Comparison of ENCODE assay signal across 20 cellular contexts in the genomic region with DNA sequence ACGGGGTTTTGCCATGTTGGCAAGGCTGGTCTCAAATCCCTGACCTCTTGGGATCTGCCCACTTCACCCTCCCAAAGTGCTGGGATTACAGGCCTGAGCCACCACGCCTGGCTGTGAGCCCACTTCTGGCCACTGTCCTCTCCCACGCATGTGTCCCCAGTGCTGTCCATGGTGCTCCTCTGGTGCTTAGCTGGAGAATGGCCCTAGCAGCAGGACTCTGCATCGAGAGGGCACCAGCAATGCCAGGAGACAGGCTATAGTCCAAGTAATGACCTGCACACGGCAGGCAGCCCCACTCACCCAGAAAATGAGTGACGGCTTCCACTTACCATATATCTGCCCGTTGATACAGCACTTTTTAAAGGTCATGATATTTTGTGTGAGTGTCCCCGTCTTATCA.
DNase-seq lines count a peak whose midpoint lies in the region; ATAC-seq, FAIRE-seq and TF ChIP-seq lines count a peak whose summit lies in the region.
"Had no signal": no experiment of that assay in that cellular context is flagged by ENCODE, and none has a peak within 500 bp of the region (broad histone marks: within the 10 kb centered on the region; RNA-seq: fewer than 3 reads in every experiment).

No MANE protein-coding gene starts in this region.

- H3K18ac ChIP-seq in mesenchymal stem cell (ENCODE audit: low read depth in 1 of 2, low read length in 2 of 2): no peak overlapping the region

- H3K4me2 ChIP-seq in HepG2 (ENCODE audit: low read depth, low read length) (no peak overlapping the region), mesenchymal stem cell (ENCODE audit: low read length, poor library complexity, severe bottlenecking) (no peak overlapping the region)

- no peak overlapping the region for H4K8ac ChIP-seq in mesenchymal stem cell (ENCODE audit: low read length)

- H2BK12ac ChIP-seq in mesenchymal stem cell (ENCODE audit: low read length in 2 of 2): no peak overlapping the region

- no peaks in the 10 kb centered on the region for H4K20me1 ChIP-seq in HepG2 (ENCODE audit: insufficient read depth, low read length)

- H2BK5ac ChIP-seq in mesenchymal stem cell (ENCODE audit: low read depth, low read length, poor library complexity, severe bottlenecking): no peak overlapping the region

- 92% methylated on average over 6 of the region's 8 CpGs for WGBS in HepG2 (ENCODE audit: low lambda C conversion rate)
- 88% methylated on average over 4 of the region's 8 CpGs for WGBS in right lobe of liver (ENCODE audit: insufficient coverage, low coverage, low lambda C conversion rate, missing lambda C conversion rate)
- WGBS in mesenchymal stem cell: 98% methylated on average over 6 of the region's 8 CpGs

- H3K9me3 ChIP-seq in HepG2 (ENCODE audit: low read length) (no peaks in the 10 kb centered on the region), right lobe of liver (no peaks in the 10 kb centered on the region), mesenchymal stem cell (ENCODE audit: control insufficient read depth, low read length) (no peaks in the 10 kb centered on the region)
- H3K9me3 ChIP-seq: SJSA1 had no signal

- no peak for ATAC-seq in HepG2
- ATAC-seq in right lobe of liver: no peak
- peak; percentile 81 for ATAC-seq in left ventricle myocardium superior
- ATAC-seq: Panc1 had no signal

- H3K4me1 ChIP-seq in HepG2 (ENCODE audit: insufficient read depth, low read length) (peaks cover 6% of the 10 kb centered on the region; the same call in 1 of the 2 replicates), right lobe of liver (peaks cover 0 to 19% (median 0%) of the 10 kb centered on the region in 4 donors), mesenchymal stem cell (ENCODE audit: control insufficient read depth, insufficient read depth, low read depth, low read length) (peaks cover 2% of the 10 kb centered on the region)
- H3K4me1 ChIP-seq: SJSA1 had no signal

- no TSS peak for BruUV-seq in HepG2 (replicated peaks; lab: Mats Ljungman, UMichigan)

- no peak for TF ChIP-seq RAD21 in HepG2 (CRISPR knock-in tag; IDR thresholded peaks at IDR 0.05)

- H2AFZ ChIP-seq in HepG2 (ENCODE audit: low read length) (no peak overlapping the region), mesenchymal stem cell (ENCODE audit: low read depth, low read length) (no peak overlapping the region)

- intact Hi-C loops in HepG2 (cut with micrococcal nuclease; ENCODE audit: unreplicated experiment) (no loop called here), right lobe of liver (cut with DNase I) (no loop called here), left ventricle myocardium superior (cut with micrococcal nuclease) (no loop called here)

- no peak overlapping the region for H3K23ac ChIP-seq in mesenchymal stem cell (ENCODE audit: low read length in 2 of 2)

- H3K9ac ChIP-seq in HepG2 (ENCODE audit: insufficient read depth, low read depth, low read length) (no peak overlapping the region), mesenchymal stem cell (ENCODE audit: low read length) (no peak overlapping the region)

- no peak overlapping the region for H2AK5ac ChIP-seq in mesenchymal stem cell (ENCODE audit: low read length, severe bottlenecking)

- TF ChIP-seq EP300 in HepG2 (IDR thresholded peaks at IDR 0.05; ENCODE audit: low read depth in 2 of 2, low read length in 2 of 2) (no peak), HepG2 (CRISPR knock-in tag; IDR thresholded peaks at IDR 0.05; ENCODE audit: borderline replicate concordance) (no peak)

- H3K79me2 ChIP-seq in HepG2 (ENCODE audit: insufficient read depth, low read length): no peaks in the 10 kb centered on the region

- FAIRE-seq in HepG2 (lab: Jason Lieb, UNC): no peak

- TF ChIP-seq POLR2A in HepG2 (IDR thresholded peaks at IDR 0.05; ENCODE audit: insufficient read depth in 1 of 2, low read depth in 2 of 2, low read length in 2 of 2) (no peak), right lobe of liver (IDR thresholded peaks at IDR 0.05) (no peak)

- H2BK15ac ChIP-seq in mesenchymal stem cell (ENCODE audit: low read depth, poor library complexity, severe bottlenecking): no peak overlapping the region

- POLR2A ChIA-PET in HepG2 (lab: Yijun Ruan, JAX): no interaction called here

- H3K79me1 ChIP-seq in mesenchymal stem cell (replicated peaks; ENCODE audit: low read length, poor library complexity, severe bottlenecking): peaks cover 18% of the 10 kb centered on the region

- no peak overlapping the region for H3K14ac ChIP-seq in mesenchymal stem cell (ENCODE audit: low read length in 2 of 2)

- H3K27me3 ChIP-seq in HepG2 (ENCODE audit: control insufficient read depth in 1 of 2, insufficient read depth in 2 of 2, low read length in 2 of 2) (no peaks in the 10 kb centered on the region), right lobe of liver (no peaks in the 10 kb centered on the region), mesenchymal stem cell (ENCODE audit: control insufficient read depth in 1 of 2, insufficient read depth in 1 of 2, low read length in 2 of 2) (no peaks in the 10 kb centered on the region)
- H3K27me3 ChIP-seq: SJSA1 had no signal

- no peak overlapping the region for H3K27ac ChIP-seq in HepG2 (ENCODE audit: extremely low read length, insufficient read depth, low read length)
- H3K27ac ChIP-seq in right lobe of liver: no peak overlapping the region
- no peak overlapping the region for H3K27ac ChIP-seq in mesenchymal stem cell (ENCODE audit: low read length, poor library complexity, severe bottlenecking)
- H3K27ac ChIP-seq: SJSA1 had no signal

- TF ChIP-seq CTCF in HepG2 (CRISPR knock-in tag; IDR thresholded peaks at IDR 0.05) (no peak), right lobe of liver (IDR thresholded peaks at IDR 0.05) (no peak)

- H4K91ac ChIP-seq in mesenchymal stem cell (ENCODE audit: low read length): no peak overlapping the region

- H3K4ac ChIP-seq in mesenchymal stem cell (ENCODE audit: low read depth in 1 of 2, low read length in 2 of 2): no peak overlapping the region

- CTCF ChIA-PET in HepG2 (lab: Yijun Ruan, JAX; ENCODE audit: low intra/inter-chr PET ratio, low total read pairs): no interaction called here

- H3K4me3 ChIP-seq in HepG2 (replicated peaks in 1 of 3; ENCODE audit: insufficient read depth in 1 of 3, low read depth in 2 of 3, low read length in 3 of 3) (no peak overlapping the region), right lobe of liver (no peak overlapping the region), mesenchymal stem cell (ENCODE audit: insufficient read depth in 1 of 2, low read depth in 1 of 2, low read length in 2 of 2) (no peak overlapping the region)
- H3K4me3 ChIP-seq: SJSA1 had no signal

- DNase-seq in HepG2 (ENCODE audit: low spot score) (no peak), right lobe of liver (no peak), RKO (ENCODE audit: low spot score) (peak; percentile 19), left ventricle myocardium superior (no peak), inferior parietal cortex (ENCODE audit: extremely low spot score) (no peak), amygdala (lab: John Stamatoyannopoulos, UW) (no peak), mesenchymal stem cell (no peak)
- no peak for DNase-seq in stimulated activated CD4-positive, alpha-beta T cell treated with anti-CD3 and anti-CD28 coated beads, Interleukin-4, amount 100 ng/mL, for 24 hours
- DNase-seq: CD4-positive, CD25-positive, alpha-beta regulatory T cell; DMS79; H9; NCI-H1105; NCI-H2081; NCI-H2171; NCI-H345; NCI-H524; NCI-H774; NK-92 treated with Interleukin-12 subunit alpha and Interleukin-12 subunit beta, amount 100 ng/mL, for 24 hours had no signal

- 0 out of 5 replicates have a peak, but pooled peaks cover 0 to 6% of the 10 kb centered on the region in 2 experiments for H3K36me3 ChIP-seq in HepG2 (replicated peaks in 1 of 2; ENCODE audit: control insufficient read depth in 1 of 2, insufficient read depth in 2 of 2, low read length in 2 of 2)
- peaks cover 0 to 13% (median 0%) of the 10 kb centered on the region in 4 donors for H3K36me3 ChIP-seq in right lobe of liver
- peaks cover 32 to 83% of the 10 kb centered on the region in 2 experiments for H3K36me3 ChIP-seq in mesenchymal stem cell (ENCODE audit: control insufficient read depth in 1 of 2, insufficient read depth in 2 of 2, low read depth in 1 of 2, low read length in 2 of 2)

- no peak overlapping the region for H2BK120ac ChIP-seq in mesenchymal stem cell (ENCODE audit: low read depth, low read length)

- in situ Hi-C loops in HepG2 (cut with HindIII; ENCODE audit: extremely low pct_ligation_motif_present, low pct_unique_long_range_greater_than_20kb): no loop called here

TF ChIP-seq in HepG2, 621 proteins besides CTCF, POLR2A, EP300 and RAD21:
- TF ChIP-seq, protein P1, sequence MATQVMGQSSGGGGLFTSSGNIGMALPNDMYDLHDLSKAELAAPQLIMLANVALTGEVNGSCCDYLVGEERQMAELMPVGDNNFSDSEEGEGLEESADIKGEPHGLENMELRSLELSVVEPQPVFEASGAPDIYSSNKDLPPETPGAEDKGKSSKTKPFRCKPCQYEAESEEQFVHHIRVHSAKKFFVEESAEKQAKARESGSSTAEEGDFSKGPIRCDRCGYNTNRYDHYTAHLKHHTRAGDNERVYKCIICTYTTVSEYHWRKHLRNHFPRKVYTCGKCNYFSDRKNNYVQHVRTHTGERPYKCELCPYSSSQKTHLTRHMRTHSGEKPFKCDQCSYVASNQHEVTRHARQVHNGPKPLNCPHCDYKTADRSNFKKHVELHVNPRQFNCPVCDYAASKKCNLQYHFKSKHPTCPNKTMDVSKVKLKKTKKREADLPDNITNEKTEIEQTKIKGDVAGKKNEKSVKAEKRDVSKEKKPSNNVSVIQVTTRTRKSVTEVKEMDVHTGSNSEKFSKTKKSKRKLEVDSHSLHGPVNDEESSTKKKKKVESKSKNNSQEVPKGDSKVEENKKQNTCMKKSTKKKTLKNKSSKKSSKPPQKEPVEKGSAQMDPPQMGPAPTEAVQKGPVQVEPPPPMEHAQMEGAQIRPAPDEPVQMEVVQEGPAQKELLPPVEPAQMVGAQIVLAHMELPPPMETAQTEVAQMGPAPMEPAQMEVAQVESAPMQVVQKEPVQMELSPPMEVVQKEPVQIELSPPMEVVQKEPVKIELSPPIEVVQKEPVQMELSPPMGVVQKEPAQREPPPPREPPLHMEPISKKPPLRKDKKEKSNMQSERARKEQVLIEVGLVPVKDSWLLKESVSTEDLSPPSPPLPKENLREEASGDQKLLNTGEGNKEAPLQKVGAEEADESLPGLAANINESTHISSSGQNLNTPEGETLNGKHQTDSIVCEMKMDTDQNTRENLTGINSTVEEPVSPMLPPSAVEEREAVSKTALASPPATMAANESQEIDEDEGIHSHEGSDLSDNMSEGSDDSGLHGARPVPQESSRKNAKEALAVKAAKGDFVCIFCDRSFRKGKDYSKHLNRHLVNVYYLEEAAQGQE (IDR thresholded peaks at IDR 0.05; ENCODE audit: borderline replicate concordance in 1 of 2, low read depth in 1 of 2, low read length in 2 of 2): peak; percentile 42 to 85
- no peak for TF ChIP-seq ZNF564 (CRISPR knock-in tag; IDR thresholded peaks at IDR 0.05)
